ENCODE assay signal across 10 cellular contexts in genomic region chr7:70268179-70268578, GRCh38.
"Had no signal": no experiment of that assay in that cellular context is flagged by ENCODE, and none has a peak within 500 bp of the region (broad histone marks: within the 10 kb centered on the region; RNA-seq: fewer than 3 reads in every experiment).

No MANE protein-coding gene starts in this region.

- H3K27ac ChIP-seq: GM23248 had no signal

- DNase-seq: GM23248, GOT3, H7, H9, HCEC 1CT, HFFc6 had no signal

- H3K27ac Mint-ChIP-seq: GM23338, H9, HFFc6 had no signal

- H3K4me3 Mint-ChIP-seq: GM23338, H9, HFFc6 had no signal

- H3K4me3 ChIP-seq: GM23248, GM23338, HAP-1 had no signal

- H3K9me3 ChIP-seq: HAP-1 had no signal

- FAIRE-seq: H54 had no signal

- H3K9me3 Mint-ChIP-seq: GM23338, H9 had no signal

- H3K36me3 ChIP-seq: HAP-1 had no signal

- ATAC-seq: HCT116 had no signal
